14 cellular contexts compared by ENCODE assay signal in the genomic region with DNA sequence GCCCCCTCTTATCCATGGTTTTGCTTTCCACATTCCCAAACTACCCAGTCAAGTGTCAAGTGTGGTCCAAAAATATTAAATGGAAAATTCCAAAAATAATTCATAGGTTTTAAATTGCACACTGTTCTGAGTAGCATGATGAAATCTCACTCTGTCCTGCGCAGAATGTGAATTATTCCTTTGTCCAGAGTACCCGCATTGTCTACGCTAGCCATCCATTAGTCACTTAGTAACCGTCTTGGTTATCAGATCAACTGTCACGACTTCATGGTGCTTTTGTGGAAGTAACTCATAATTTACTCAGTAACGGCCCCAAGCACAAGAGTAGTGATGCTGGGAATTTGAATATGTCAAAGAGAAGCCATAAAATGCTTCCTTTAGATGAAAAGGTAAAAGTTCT.
DNase-seq lines count a peak whose midpoint lies in the region; ATAC-seq and TF ChIP-seq lines count a peak whose summit lies in the region.
"Had no signal": no experiment of that assay in that cellular context is flagged by ENCODE, and none has a peak within 500 bp of the region (broad histone marks: within the 10 kb centered on the region; RNA-seq: fewer than 3 reads in every experiment).

No MANE protein-coding gene starts in this region.

- H3K23ac ChIP-seq in trophoblast cell (ENCODE audit: low read length) = no peak overlapping the region

- H3K36me3 Mint-ChIP-seq in nephron progenitor cell (ENCODE audit: low read depth) = peaks cover 13% of the 10 kb centered on the region

- peaks cover 4% of the 10 kb centered on the region for H3K4me1 Mint-ChIP-seq in nephron progenitor cell

- H3K9ac ChIP-seq in trophoblast cell (ENCODE audit: low read length) = no peak overlapping the region

- H3K14ac ChIP-seq in trophoblast cell (ENCODE audit: low read length) = no peak overlapping the region

- peaks cover 3 to 5% of the 10 kb centered on the region in 2 experiments for H3K4me1 ChIP-seq in trophoblast cell (ENCODE audit: control insufficient read depth in 1 of 2, insufficient read depth in 2 of 2, low read length in 2 of 2)
- H3K4me1 ChIP-seq: Caco-2, HAP-1 had no signal

- no peaks in the 10 kb centered on the region for H3K79me2 ChIP-seq in trophoblast cell (ENCODE audit: control insufficient read depth, insufficient read depth, low read length, poor library complexity)

- H2AFZ ChIP-seq in trophoblast cell (ENCODE audit: insufficient read depth, low read length, poor library complexity) = no peak overlapping the region

- no peak overlapping the region for H4K12ac ChIP-seq in trophoblast cell (ENCODE audit: low read depth, low read length)

- no peak overlapping the region for H3K27ac ChIP-seq in trophoblast cell (ENCODE audit: low read depth, low read length)
- H3K27ac ChIP-seq: C4-2B had no signal

- no peak overlapping the region for H2AK5ac ChIP-seq in trophoblast cell (ENCODE audit: low read length)

- no peak for ATAC-seq in HG03457 (IDR thresholded peaks at IDR 0.05; ENCODE audit: unreplicated experiment)

- H3K27me3 Mint-ChIP-seq in nephron progenitor cell (ENCODE audit: low read depth, poor library complexity) = no peaks in the 10 kb centered on the region
- H3K27me3 Mint-ChIP-seq: IgD-negative memory B cell had no signal

- H3K27ac Mint-ChIP-seq in nephron progenitor cell = no peak overlapping the region
- H3K27ac Mint-ChIP-seq: IgD-negative memory B cell had no signal

- H3K79me1 ChIP-seq in trophoblast cell (ENCODE audit: low read length) = no peaks in the 10 kb centered on the region

- H3K4me3 ChIP-seq in cardiac fibroblast (replicated peaks in 1 of 2; ENCODE audit: low read depth in 2 of 2, low read length in 2 of 2) (no peak overlapping the region), trophoblast cell (ENCODE audit: low read depth, low read length) (no peak overlapping the region)
- H3K4me3 ChIP-seq: HAP-1 had no signal

- H3K27me3 ChIP-seq in trophoblast cell (ENCODE audit: insufficient read depth, low read length) = no peaks in the 10 kb centered on the region

- H3K18ac ChIP-seq in trophoblast cell (ENCODE audit: low read length) = no peak overlapping the region

- H3K9me3 Mint-ChIP-seq in nephron progenitor cell = peaks cover 15% of the 10 kb centered on the region

- H3K4me3 Mint-ChIP-seq in nephron progenitor cell = no peak overlapping the region
- H3K4me3 Mint-ChIP-seq: IgD-negative memory B cell had no signal

- H3K9me3 ChIP-seq in trophoblast cell (ENCODE audit: insufficient read depth, low read depth, low read length) = no peaks in the 10 kb centered on the region
- H3K9me3 ChIP-seq: Caco-2, HAP-1 had no signal

- H3K4me2 ChIP-seq in trophoblast cell (ENCODE audit: low read length) = no peak overlapping the region

- DNase-seq in ELR (ENCODE audit: low read depth) (peak; percentile 71), RPMI7951 (ENCODE audit: low read depth) (peak; percentile 41), cardiac fibroblast (ENCODE audit: low read depth in 2 of 2) (peak; percentile 34 to 51), trophoblast cell (peak; percentile 85 to 96), foreskin melanocyte (no peak), nephron progenitor cell (no peak)
- DNase-seq: Caco-2, DMS153, NCI-H187 treated with DMSO at 0.1 percent for 48 hours, NCI-H526 treated with DMSO at 0.1 percent for 48 hours had no signal

- no peaks in the 10 kb centered on the region for H3K36me3 ChIP-seq in trophoblast cell (ENCODE audit: control insufficient read depth in 1 of 2, insufficient read depth in 2 of 2, low read length in 2 of 2)
- H3K36me3 ChIP-seq: HAP-1 had no signal

- no peak overlapping the region for H2BK12ac ChIP-seq in trophoblast cell (ENCODE audit: low read length)

- no peak overlapping the region for H4K8ac ChIP-seq in trophoblast cell (ENCODE audit: low read depth, low read length)

- no peak overlapping the region for H2BK120ac ChIP-seq in trophoblast cell (ENCODE audit: insufficient read depth, low read length, poor library complexity)

- H2BK5ac ChIP-seq in trophoblast cell (ENCODE audit: low read depth, low read length, poor library complexity) = no peak overlapping the region

- H3K4ac ChIP-seq in trophoblast cell (ENCODE audit: low read depth, low read length) = no peak overlapping the region

- TF ChIP-seq CTCF in cardiac fibroblast (IDR thresholded peaks at IDR 0.05; ENCODE audit: low read depth, low read length) = no peak
- TF ChIP-seq CTCF in nephron progenitor cell (IDR thresholded peaks at IDR 0.05) = no peak

- H4K91ac ChIP-seq in trophoblast cell (ENCODE audit: low read depth, low read length) = no peak overlapping the region

- no CpG with 5 or more reads among the region's 6 CpGs for WGBS in trophoblast cell (ENCODE audit: extremely low coverage, insufficient coverage, insufficient read length)

Comparison
In these comparisons a context has a peak if more than half of its experiments do, and no peak if none do; other contexts are left out.
1. DNase-seq: peak in ELR (single experiment), RPMI7951 (single experiment), cardiac fibroblast (2 of 2) and trophoblast cell (2 of 2); none in foreskin melanocyte (single experiment) and nephron progenitor cell (single experiment).